Comparison of ENCODE assay signal across 10 cellular contexts in genomic region chr6:144305985-144306384, GRCh38. TPM values are rescaled to one million over a fixed set of nuclear protein-coding genes. Genes with fewer than 3 reads are reported as not detected.
A peak's percentile ranks its signal among the peaks of the same experiment; 100 is the strongest.
DNase-seq lines count a peak whose midpoint lies in the region; ATAC-seq, FAIRE-seq and TF ChIP-seq lines count a peak whose summit lies in the region.
"Had no signal": no experiment of that assay in that cellular context is flagged by ENCODE, and none has a peak within 500 bp of the region (broad histone marks: within the 10 kb centered on the region; RNA-seq: fewer than 3 reads in every experiment).

No MANE protein-coding gene starts in this region.

- no peaks in the 10 kb centered on the region for H3K79me2 ChIP-seq in mesendoderm (ENCODE audit: control insufficient read depth, insufficient read depth, low read length)

- H3K4me3 ChIP-seq in mesendoderm (ENCODE audit: low read length): no peak overlapping the region
- H3K4me3 ChIP-seq: lower lobe of right lung had no signal

- H3K56ac ChIP-seq in mesendoderm (ENCODE audit: low read length): no peak overlapping the region

- no peak for DNase-seq in GM12891 (ENCODE audit: insufficient read length, low spot score)
- peak; percentile 43 for DNase-seq in fibroblast of gingiva (ENCODE audit: low read depth)
- DNase-seq in GM03348 (ENCODE audit: low spot score): no peak
- DNase-seq in GM19238 (ENCODE audit: insufficient read length, low spot score): no peak
- no peak for DNase-seq in AML-193 (lab: John Stamatoyannopoulos, UW)
- DNase-seq in mesendoderm: no peak
- DNase-seq: activated CD4-positive, CD25-positive, alpha-beta regulatory T cell treated with anti-CD3 and anti-CD28 coated beads, Interleukin-2, amount 50 U/mL, for 72 hours; lower lobe of right lung had no signal

- H3K27ac ChIP-seq in mesendoderm (ENCODE audit: low read depth, low read length): no peak overlapping the region
- H3K27ac ChIP-seq: lower lobe of right lung had no signal

- H2AK5ac ChIP-seq in mesendoderm (ENCODE audit: low read length): no peak overlapping the region

- no peak overlapping the region for H4K5ac ChIP-seq in mesendoderm (ENCODE audit: low read length)

- no peak for TF ChIP-seq POLR2A in GM12891 (IDR thresholded peaks at IDR 0.05; ENCODE audit: low read depth, low read length)

- WGBS in mesendoderm (ENCODE audit: extremely low coverage, insufficient coverage, low lambda C conversion rate): no CpG with 5 or more reads among the region's 3 CpGs

- FAIRE-seq in GM12891 (lab: Jason Lieb, UNC): peak; percentile 35

- H2BK15ac ChIP-seq in mesendoderm (replicated peaks; ENCODE audit: low read depth): no peak overlapping the region

- H2BK120ac ChIP-seq in mesendoderm (ENCODE audit: low read depth, low read length): no peak overlapping the region

- peaks cover 2% of the 10 kb centered on the region for H3K4me1 ChIP-seq in mesendoderm (ENCODE audit: control insufficient read depth, low read depth, low read length)

- H3K36me3 ChIP-seq in mesendoderm (ENCODE audit: control insufficient read depth, insufficient read depth, low read length): no peaks in the 10 kb centered on the region

- no peaks in the 10 kb centered on the region for H3K27me3 ChIP-seq in mesendoderm (ENCODE audit: insufficient read depth, low read length, poor library complexity)

- no peak overlapping the region for H3K9ac ChIP-seq in mesendoderm (ENCODE audit: low read length)

- peak; percentile 87 for ATAC-seq in GM21526 (IDR thresholded peaks at IDR 0.05; ENCODE audit: low FRiP score, unreplicated experiment)
- ATAC-seq in HG03565 (IDR thresholded peaks at IDR 0.05; ENCODE audit: unreplicated experiment): peak; percentile 88

- no peak overlapping the region for H4K8ac ChIP-seq in mesendoderm (ENCODE audit: low read depth, low read length)

- no peak overlapping the region for H3K18ac ChIP-seq in mesendoderm (ENCODE audit: low read length)

- no peak overlapping the region for H3K4me2 ChIP-seq in mesendoderm (ENCODE audit: low read length)

- H2BK5ac ChIP-seq in mesendoderm (ENCODE audit: low read length): no peak overlapping the region

- H3K23ac ChIP-seq in mesendoderm (ENCODE audit: low read length): no peak overlapping the region

- H3K4ac ChIP-seq in mesendoderm (ENCODE audit: low read depth, low read length): no peak overlapping the region

- peaks cover 5% of the 10 kb centered on the region for H3K79me1 ChIP-seq in mesendoderm (ENCODE audit: low read length)

TF ChIP-seq in GM12891, 5 proteins besides CTCF, POLR2A, EP300 and RAD21:
- no peak for TF ChIP-seq POLR2AphosphoS5 (IDR thresholded peaks at IDR 0.05; ENCODE audit: low read depth, low read length)
- no peak for TF ChIP-seq POU2F2 (IDR thresholded peaks at IDR 0.05; ENCODE audit: low read depth, low read length)
- no peak for TF ChIP-seq SPI1 (IDR thresholded peaks at IDR 0.05; ENCODE audit: low read depth, low read length)
- no peak for TF ChIP-seq PAX5 (IDR thresholded peaks at IDR 0.05; ENCODE audit: insufficient read depth, low read length, severe bottlenecking)

RNA-seq across cellular contexts. Expression of gene UTRN, which starts 20.9 kb away (rescaled TPM):
- 12.6 TPM for polyA plus RNA-seq in GM12891 (2012; ENCODE audit: low read depth, missing spikeins)
- polyA plus RNA-seq in mesendoderm (2013, experiment 1 of 2): 27.5 TPM
- 28.9 TPM for polyA plus RNA-seq in mesendoderm (2013, experiment 2 of 2)
